In genomic region chr1:150168960-150169565, GRCh38 we compare ENCODE assay signal across 8 cellular contexts. TPM values are rescaled to one million over a fixed set of nuclear protein-coding genes. Genes with fewer than 3 reads are reported as not detected.
DNase-seq lines count a peak whose midpoint lies in the region; ATAC-seq and TF ChIP-seq lines count a peak whose summit lies in the region.

No MANE protein-coding gene starts in this region.

- no peaks in the 10 kb centered on the region for H3K27me3 Mint-ChIP-seq in WTC11 (ENCODE audit: low read depth)
- H3K27me3 Mint-ChIP-seq in stimulated activated memory B cell treated with anti-CD40 and anti-IgM and Interleukin-4, amounts not matched to agents 10 μg/mL and 1 μg/mL and 100 μg/mL, for 72 hours: no peaks in the 10 kb centered on the region

- peaks cover 7% of the 10 kb centered on the region for H3K4me1 Mint-ChIP-seq in WTC11
- H3K4me1 Mint-ChIP-seq in stimulated activated memory B cell treated with anti-CD40 and anti-IgM and Interleukin-4, amounts not matched to agents 10 μg/mL and 1 μg/mL and 100 μg/mL, for 72 hours: peaks cover 22% of the 10 kb centered on the region

- no peak overlapping the region for H3K4me3 Mint-ChIP-seq in WTC11
- no peak overlapping the region for H3K4me3 Mint-ChIP-seq in stimulated activated memory B cell treated with anti-CD40 and anti-IgM and Interleukin-4, amounts not matched to agents 10 μg/mL and 1 μg/mL and 100 μg/mL, for 72 hours

- peak; percentile 76 for ATAC-seq in WTC11
- peak; percentile 73 for ATAC-seq in stimulated activated memory B cell treated with anti-CD40 and anti-IgM and Interleukin-4, amounts not matched to agents 10 μg/mL and 1 μg/mL and 100 μg/mL, for 72 hours

- no peaks in the 10 kb centered on the region for H3K9me3 Mint-ChIP-seq in WTC11
- no peaks in the 10 kb centered on the region for H3K9me3 Mint-ChIP-seq in stimulated activated memory B cell treated with anti-CD40 and anti-IgM and Interleukin-4, amounts not matched to agents 10 μg/mL and 1 μg/mL and 100 μg/mL, for 72 hours

- DNase-seq in GM12865 (ENCODE audit: low read depth) (peak; percentile 81), NCI-H1092 treated with DMSO at 0.1 percent for 48 hours (lab: John Stamatoyannopoulos, UW) (peak; percentile 25), WTC11 (ENCODE audit: low spot score) (peak; percentile 83), cardiac fibroblast (ENCODE audit: low read depth in 2 of 2) (peak; percentile 71 to 75), left kidney (ENCODE audit: low read depth, low spot score) (peak; percentile 81), GF-D8 (lab: John Stamatoyannopoulos, UW) (no peak), DMS79 (lab: John Stamatoyannopoulos, UW) (no peak)

- H3K4me3 ChIP-seq in GM12865 (ENCODE audit: low read depth, low read length): no peak overlapping the region
- H3K4me3 ChIP-seq in cardiac fibroblast (replicated peaks in 1 of 2; ENCODE audit: low read depth in 2 of 2, low read length in 2 of 2): no peak overlapping the region

- CTCF ChIA-PET in WTC11 (lab: Charles Lee): interaction anchor here (0.6 to 3.8 kb wide), 17 partner anchors 9 to 347 kb away, joined by 3 to 21 read pairs (median 5); partner anchors contain the start of genes PLEKHO1 and VPS45

- TF ChIP-seq CTCF in GM12865 (IDR thresholded peaks at IDR 0.05; ENCODE audit: insufficient read depth, low read depth, low read length, missing control alignments): peak; percentile 69
- peak; percentile 64 for TF ChIP-seq CTCF in WTC11 (IDR thresholded peaks at IDR 0.05)
- peak; percentile 86 for TF ChIP-seq CTCF in cardiac fibroblast (IDR thresholded peaks at IDR 0.05; ENCODE audit: low read depth, low read length)

- H3K27ac Mint-ChIP-seq in WTC11: no peak overlapping the region
- H3K27ac Mint-ChIP-seq in stimulated activated memory B cell treated with anti-CD40 and anti-IgM and Interleukin-4, amounts not matched to agents 10 μg/mL and 1 μg/mL and 100 μg/mL, for 72 hours: no peak overlapping the region

- POLR2A ChIA-PET in WTC11 (lab: Charles Lee): no interaction called here

- no peaks in the 10 kb centered on the region for H3K36me3 Mint-ChIP-seq in WTC11
- no peaks in the 10 kb centered on the region for H3K36me3 Mint-ChIP-seq in stimulated activated memory B cell treated with anti-CD40 and anti-IgM and Interleukin-4, amounts not matched to agents 10 μg/mL and 1 μg/mL and 100 μg/mL, for 72 hours

TF ChIP-seq in WTC11, 78 proteins besides CTCF, POLR2A, EP300 and RAD21:
- TF ChIP-seq, protein P1, sequence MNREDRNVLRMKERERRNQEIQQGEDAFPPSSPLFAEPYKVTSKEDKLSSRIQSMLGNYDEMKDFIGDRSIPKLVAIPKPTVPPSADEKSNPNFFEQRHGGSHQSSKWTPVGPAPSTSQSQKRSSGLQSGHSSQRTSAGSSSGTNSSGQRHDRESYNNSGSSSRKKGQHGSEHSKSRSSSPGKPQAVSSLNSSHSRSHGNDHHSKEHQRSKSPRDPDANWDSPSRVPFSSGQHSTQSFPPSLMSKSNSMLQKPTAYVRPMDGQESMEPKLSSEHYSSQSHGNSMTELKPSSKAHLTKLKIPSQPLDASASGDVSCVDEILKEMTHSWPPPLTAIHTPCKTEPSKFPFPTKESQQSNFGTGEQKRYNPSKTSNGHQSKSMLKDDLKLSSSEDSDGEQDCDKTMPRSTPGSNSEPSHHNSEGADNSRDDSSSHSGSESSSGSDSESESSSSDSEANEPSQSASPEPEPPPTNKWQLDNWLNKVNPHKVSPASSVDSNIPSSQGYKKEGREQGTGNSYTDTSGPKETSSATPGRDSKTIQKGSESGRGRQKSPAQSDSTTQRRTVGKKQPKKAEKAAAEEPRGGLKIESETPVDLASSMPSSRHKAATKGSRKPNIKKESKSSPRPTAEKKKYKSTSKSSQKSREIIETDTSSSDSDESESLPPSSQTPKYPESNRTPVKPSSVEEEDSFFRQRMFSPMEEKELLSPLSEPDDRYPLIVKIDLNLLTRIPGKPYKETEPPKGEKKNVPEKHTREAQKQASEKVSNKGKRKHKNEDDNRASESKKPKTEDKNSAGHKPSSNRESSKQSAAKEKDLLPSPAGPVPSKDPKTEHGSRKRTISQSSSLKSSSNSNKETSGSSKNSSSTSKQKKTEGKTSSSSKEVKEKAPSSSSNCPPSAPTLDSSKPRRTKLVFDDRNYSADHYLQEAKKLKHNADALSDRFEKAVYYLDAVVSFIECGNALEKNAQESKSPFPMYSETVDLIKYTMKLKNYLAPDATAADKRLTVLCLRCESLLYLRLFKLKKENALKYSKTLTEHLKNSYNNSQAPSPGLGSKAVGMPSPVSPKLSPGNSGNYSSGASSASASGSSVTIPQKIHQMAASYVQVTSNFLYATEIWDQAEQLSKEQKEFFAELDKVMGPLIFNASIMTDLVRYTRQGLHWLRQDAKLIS (CRISPR knock-in tag; IDR thresholded peaks at IDR 0.05; ENCODE audit: borderline replicate concordance): no peak
- TF ChIP-seq, protein P2, sequence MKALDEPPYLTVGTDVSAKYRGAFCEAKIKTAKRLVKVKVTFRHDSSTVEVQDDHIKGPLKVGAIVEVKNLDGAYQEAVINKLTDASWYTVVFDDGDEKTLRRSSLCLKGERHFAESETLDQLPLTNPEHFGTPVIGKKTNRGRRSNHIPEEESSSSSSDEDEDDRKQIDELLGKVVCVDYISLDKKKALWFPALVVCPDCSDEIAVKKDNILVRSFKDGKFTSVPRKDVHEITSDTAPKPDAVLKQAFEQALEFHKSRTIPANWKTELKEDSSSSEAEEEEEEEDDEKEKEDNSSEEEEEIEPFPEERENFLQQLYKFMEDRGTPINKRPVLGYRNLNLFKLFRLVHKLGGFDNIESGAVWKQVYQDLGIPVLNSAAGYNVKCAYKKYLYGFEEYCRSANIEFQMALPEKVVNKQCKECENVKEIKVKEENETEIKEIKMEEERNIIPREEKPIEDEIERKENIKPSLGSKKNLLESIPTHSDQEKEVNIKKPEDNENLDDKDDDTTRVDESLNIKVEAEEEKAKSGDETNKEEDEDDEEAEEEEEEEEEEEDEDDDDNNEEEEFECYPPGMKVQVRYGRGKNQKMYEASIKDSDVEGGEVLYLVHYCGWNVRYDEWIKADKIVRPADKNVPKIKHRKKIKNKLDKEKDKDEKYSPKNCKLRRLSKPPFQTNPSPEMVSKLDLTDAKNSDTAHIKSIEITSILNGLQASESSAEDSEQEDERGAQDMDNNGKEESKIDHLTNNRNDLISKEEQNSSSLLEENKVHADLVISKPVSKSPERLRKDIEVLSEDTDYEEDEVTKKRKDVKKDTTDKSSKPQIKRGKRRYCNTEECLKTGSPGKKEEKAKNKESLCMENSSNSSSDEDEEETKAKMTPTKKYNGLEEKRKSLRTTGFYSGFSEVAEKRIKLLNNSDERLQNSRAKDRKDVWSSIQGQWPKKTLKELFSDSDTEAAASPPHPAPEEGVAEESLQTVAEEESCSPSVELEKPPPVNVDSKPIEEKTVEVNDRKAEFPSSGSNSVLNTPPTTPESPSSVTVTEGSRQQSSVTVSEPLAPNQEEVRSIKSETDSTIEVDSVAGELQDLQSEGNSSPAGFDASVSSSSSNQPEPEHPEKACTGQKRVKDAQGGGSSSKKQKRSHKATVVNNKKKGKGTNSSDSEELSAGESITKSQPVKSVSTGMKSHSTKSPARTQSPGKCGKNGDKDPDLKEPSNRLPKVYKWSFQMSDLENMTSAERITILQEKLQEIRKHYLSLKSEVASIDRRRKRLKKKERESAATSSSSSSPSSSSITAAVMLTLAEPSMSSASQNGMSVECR (CRISPR knock-in tag; IDR thresholded peaks at IDR 0.05; ENCODE audit: borderline replicate concordance): no peak
- TF ChIP-seq ZMAT4 (CRISPR knock-in tag; IDR thresholded peaks at IDR 0.05) (no peak), ZNF121 (CRISPR knock-in tag; IDR thresholded peaks at IDR 0.05) (no peak)
TF ChIP-seq in WTC11: peak in this region for 0.

RNA-seq across cellular contexts. Expression of gene PLEKHO1, which starts 19.3 kb away (rescaled TPM):
- 23.3 to 27.0 TPM (median 25.7 TPM) in 3 replicates for total RNA-seq in WTC11 (2021)

Comparison
In these comparisons a context has a peak if more than half of its experiments do, and no peak if none do; other contexts are left out.
1. DNase-seq: peak in GM12865 (single experiment), NCI-H1092 treated with DMSO at 0.1 percent for 48 hours (single experiment), WTC11 (single experiment), cardiac fibroblast (2 of 2) and left kidney (single experiment); none in GF-D8 (single experiment) and DMS79 (single experiment).
2. Peak in every context shown above with its lines, with median percentiles within 50 percentile points of each other: CTCF ChIP-seq.